ENCODE assay signal across 8 cellular contexts in genomic region chr20:1764136-1765033, GRCh38.
DNase-seq lines count a peak whose midpoint lies in the region; ATAC-seq and TF ChIP-seq lines count a peak whose summit lies in the region.

No MANE protein-coding gene starts in this region.

- WGBS in right lobe of liver (ENCODE audit: insufficient coverage, low coverage, low lambda C conversion rate, missing lambda C conversion rate) = 23% methylated on average over 15 of the region's 15 CpGs

- peak; percentile 71 to 92 (median 84) for TF ChIP-seq CTCF in right lobe of liver (IDR thresholded peaks at IDR 0.05)

- DNase-seq in activated gamma-delta T cell treated with Interleukin-2 at 50 U/mL for 16 hours (peak; percentile 51), activated gamma-delta T cell (lab: John Stamatoyannopoulos, UW) (no peak), NCI-H510A (lab: John Stamatoyannopoulos, UW) (peak; percentile 23), dedifferentiated amniotic fluid mesenchymal stem cell (ENCODE audit: extremely low spot score) (peak; percentile 80), right lobe of liver (peak; percentile 80 to 82 (median 82))
- peak; percentile 83 for DNase-seq in activated CD4-positive, alpha-beta T cell treated with anti-CD3 and anti-CD28 coated beads for 36 hours
- peak; percentile 26 to 64 (median 34) for DNase-seq in stimulated activated CD4-positive, alpha-beta T cell treated with anti-CD3 and anti-CD28 coated beads, TNF-alpha, amount 100 ng/mL, for 24 hours (ENCODE audit: low read depth in 3 of 3)

- no peak overlapping the region for H3K4me3 Mint-ChIP-seq in activated CD4-positive, alpha-beta T cell treated with anti-CD3 and anti-CD28 coated beads for 36 hours

- no peaks in the 10 kb centered on the region for H3K9me3 ChIP-seq in right lobe of liver

- CTCF ChIA-PET in activated CD4-positive, alpha-beta T cell treated with anti-CD3 and anti-CD28 coated beads for 36 hours (lab: Charles Lee) = interaction anchor here (0.5 to 4.3 kb wide), 30 partner anchors 8 to 408 kb away, joined by 3 to 69 read pairs (median 3); no protein-coding TSS in a partner anchor

- intact Hi-C loops in activated CD4-positive, alpha-beta T cell treated with anti-CD3 and anti-CD28 coated beads for 36 hours (cut with DNase I, micrococcal nuclease) = loop anchor here (1.0 kb wide), 1 partner anchor 13 kb away; no protein-coding TSS in a partner anchor
- intact Hi-C loops in right lobe of liver (cut with DNase I) = no loop called here

- peaks cover 2% of the 10 kb centered on the region for H3K27me3 Mint-ChIP-seq in activated CD4-positive, alpha-beta T cell treated with anti-CD3 and anti-CD28 coated beads for 36 hours

- H3K27ac Mint-ChIP-seq in activated CD4-positive, alpha-beta T cell treated with anti-CD3 and anti-CD28 coated beads for 36 hours = no peak overlapping the region

- no peak for TF ChIP-seq POLR2A in right lobe of liver (IDR thresholded peaks at IDR 0.05)

- no peaks in the 10 kb centered on the region for H3K36me3 ChIP-seq in right lobe of liver

- H3K9me3 Mint-ChIP-seq in activated CD4-positive, alpha-beta T cell treated with anti-CD3 and anti-CD28 coated beads for 36 hours (ENCODE audit: low read depth) = no peaks in the 10 kb centered on the region

- ATAC-seq in HG03175 (IDR thresholded peaks at IDR 0.05; ENCODE audit: unreplicated experiment) (peak; percentile 64), right lobe of liver (peak; percentile 99 to 100 (median 99))
- peak; percentile 74 for ATAC-seq in activated CD4-positive, alpha-beta T cell treated with anti-CD3 and anti-CD28 coated beads for 36 hours

- H3K36me3 Mint-ChIP-seq in activated CD4-positive, alpha-beta T cell treated with anti-CD3 and anti-CD28 coated beads for 36 hours (ENCODE audit: low read depth) = no peaks in the 10 kb centered on the region

- no peaks in the 10 kb centered on the region for H3K4me1 Mint-ChIP-seq in activated CD4-positive, alpha-beta T cell treated with anti-CD3 and anti-CD28 coated beads for 36 hours

- POLR2A ChIA-PET in activated CD4-positive, alpha-beta T cell treated with anti-CD3 and anti-CD28 coated beads for 36 hours (lab: Charles Lee) = no interaction called here

- no peak overlapping the region for H3K27ac ChIP-seq in right lobe of liver

- H3K4me3 ChIP-seq in right lobe of liver = no peak overlapping the region

- peaks cover 0 to 11% (median 0%) of the 10 kb centered on the region in 4 donors for H3K4me1 ChIP-seq in right lobe of liver

- no peaks in the 10 kb centered on the region for H3K27me3 ChIP-seq in right lobe of liver

Comparison
In these comparisons a context has a peak if more than half of its experiments do, and no peak if none do; other contexts are left out.
1. intact Hi-C loops: an anchor here in activated CD4-positive, alpha-beta T cell treated with anti-CD3 and anti-CD28 coated beads for 36 hours (1.0 kb wide); none called in right lobe of liver.